In the genomic region with DNA sequence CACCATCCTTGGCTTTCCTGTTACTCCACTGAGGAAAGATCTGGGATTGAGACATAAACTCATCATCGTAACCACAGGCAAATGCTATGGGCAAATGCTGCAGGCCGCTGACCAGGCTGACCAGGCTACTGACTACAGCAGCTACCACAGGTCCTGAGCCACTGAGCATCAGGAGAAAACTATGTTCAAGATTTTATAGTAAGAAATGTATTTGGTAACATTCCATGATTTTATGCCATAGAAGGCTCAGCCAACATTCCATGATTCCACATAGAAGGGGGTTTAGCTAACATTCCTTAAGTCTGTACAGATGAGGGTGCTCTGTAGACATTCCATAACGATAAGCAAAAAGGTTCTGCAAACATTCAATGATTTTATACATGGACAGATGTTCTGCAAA, we compare ENCODE assay signal across 21 cellular contexts. TPM values are rescaled to one million over a fixed set of nuclear protein-coding genes. Genes with fewer than 3 reads are reported as not detected.
A peak's percentile ranks its signal among the peaks of the same experiment; 100 is the strongest.
DNase-seq lines count a peak whose midpoint lies in the region; ATAC-seq, FAIRE-seq and TF ChIP-seq lines count a peak whose summit lies in the region.
"Had no signal": no experiment of that assay in that cellular context is flagged by ENCODE, and none has a peak within 500 bp of the region (broad histone marks: within the 10 kb centered on the region; RNA-seq: fewer than 3 reads in every experiment).

No MANE protein-coding gene starts in this region.

- CTCF ChIA-PET in Calu3 (lab: Charles Lee): interaction anchor here (0.5 kb wide), 1 partner anchor 147 kb away, joined by 4 read pairs; no protein-coding TSS in a partner anchor

- H3K9me3 ChIP-seq in neutrophil: no peaks in the 10 kb centered on the region
- H3K9me3 ChIP-seq: uterus had no signal

- H3K4me3 ChIP-seq in AG09309 (ENCODE audit: control insufficient read depth, low read depth, low read length): no peak overlapping the region
- H3K4me3 ChIP-seq in neutrophil (ENCODE audit: low read depth in 1 of 2, low read length in 1 of 2): no peak overlapping the region
- H3K4me3 ChIP-seq: uterus had no signal

- TF ChIP-seq CTCF in AG09309 (IDR thresholded peaks at IDR 0.05; ENCODE audit: control insufficient read depth, insufficient read depth, low read depth, low read length, missing control alignments): no peak
- TF ChIP-seq CTCF in chondrocyte (IDR thresholded peaks at IDR 0.05): no peak
- no peak for TF ChIP-seq CTCF in neutrophil (IDR thresholded peaks at IDR 0.05)
- no peak for TF ChIP-seq CTCF in Calu3 (IDR thresholded peaks at IDR 0.05; ENCODE audit: unreplicated experiment)

- intact Hi-C loops in Calu3 (cut with micrococcal nuclease; ENCODE audit: unreplicated experiment): no loop called here

- DNase-seq in AG09309 (ENCODE audit: low read depth) (peak; percentile 96), HTR-8/SVneo (ENCODE audit: insufficient read length, low spot score) (no peak), chondrocyte (ENCODE audit: low spot score) (no peak), Calu3 (no peak), RKO (ENCODE audit: low spot score) (no peak)
- no peak for DNase-seq in activated CD4-positive, CD25-positive, alpha-beta regulatory T cell treated with anti-CD3 and anti-CD28 coated beads, Interleukin-2, amount 50 U/mL, for 72 hours
- DNase-seq: activated CD8-positive, alpha-beta T cell treated with anti-CD3 and anti-CD28 coated beads, Interleukin-2, amount 10 ng/mL, durations not matched to agents 7 days and 5 days; activated naive CD4-positive, alpha-beta T cell treated with anti-CD3 and anti-CD28 coated beads for 36 hours; activated T-cell treated with anti-CD3 and anti-CD28 coated beads, Interleukin-2, amount 50 U/mL, for 1 hour; anterior cingulate cortex; CD8-positive, alpha-beta memory T cell; DMS79 treated with DMSO at 0.1 percent for 48 hours; hypothalamus; islet precursor cell; NCI-H1436; NCI-H526 treated with DMSO at 0.1 percent for 48 hours; Right ventricle myocardium superior; uterus had no signal

- peak overlapping the region; percentile 77 for H3K27ac ChIP-seq in neutrophil
- H3K27ac ChIP-seq: uterus had no signal

- H3K27ac Mint-ChIP-seq in chondrocyte (ENCODE audit: unreplicated experiment) (peak overlapping the region; percentile 67), Calu3 (ENCODE audit: unreplicated experiment) (no peak overlapping the region)
- H3K27ac Mint-ChIP-seq: activated CD8-positive, alpha-beta T cell treated with anti-CD3 and anti-CD28 coated beads, Interleukin-2, amount 10 ng/mL, durations not matched to agents 7 days and 5 days; activated naive CD4-positive, alpha-beta T cell treated with anti-CD3 and anti-CD28 coated beads for 36 hours; CD8-positive, alpha-beta memory T cell had no signal

- peaks cover 91% of the 10 kb centered on the region in 2 experiments for H3K4me1 ChIP-seq in neutrophil (ENCODE audit: control insufficient read depth in 1 of 2, insufficient read depth in 1 of 2, low read depth in 1 of 2, low read length in 1 of 2)
- H3K4me1 ChIP-seq: uterus had no signal

- no peaks in the 10 kb centered on the region for H3K36me3 ChIP-seq in neutrophil
- H3K36me3 ChIP-seq: uterus had no signal

- no peaks in the 10 kb centered on the region for H3K27me3 Mint-ChIP-seq in chondrocyte (ENCODE audit: low read depth)
- no peaks in the 10 kb centered on the region for H3K27me3 Mint-ChIP-seq in Calu3 (ENCODE audit: unreplicated experiment)

- no peak for ATAC-seq in HG02852 (IDR thresholded peaks at IDR 0.05; ENCODE audit: unreplicated experiment)
- ATAC-seq: activated CD4-positive, CD25-positive, alpha-beta regulatory T cell treated with anti-CD3 and anti-CD28 coated beads, Interleukin-2, amount 50 U/mL, for 24 hours; activated CD8-positive, alpha-beta T cell treated with anti-CD3 and anti-CD28 coated beads, Interleukin-2, amount 10 ng/mL, durations not matched to agents 7 days and 5 days had no signal

- no TSS peak for BruUV-seq in Calu3 (replicated peaks; lab: Mats Ljungman, UMichigan)

- no peaks in the 10 kb centered on the region for H3K36me3 Mint-ChIP-seq in chondrocyte (ENCODE audit: low read depth)
- no peaks in the 10 kb centered on the region for H3K36me3 Mint-ChIP-seq in Calu3 (ENCODE audit: insufficient read depth, unreplicated experiment)
- H3K36me3 Mint-ChIP-seq: CD8-positive, alpha-beta memory T cell had no signal

- H3K9me3 Mint-ChIP-seq in chondrocyte (ENCODE audit: low read depth) (peaks cover 4% of the 10 kb centered on the region), Calu3 (ENCODE audit: low read depth, unreplicated experiment) (peaks cover 3% of the 10 kb centered on the region)
- H3K9me3 Mint-ChIP-seq: activated naive CD4-positive, alpha-beta T cell treated with anti-CD3 and anti-CD28 coated beads for 36 hours; CD8-positive, alpha-beta memory T cell had no signal

- H3K4me1 Mint-ChIP-seq in chondrocyte (ENCODE audit: low read depth) (peaks cover 8% of the 10 kb centered on the region), Calu3 (ENCODE audit: low read depth, unreplicated experiment) (peaks cover 16% of the 10 kb centered on the region)

- H3K4me3 Mint-ChIP-seq in chondrocyte (ENCODE audit: unreplicated experiment) (no peak overlapping the region), Calu3 (ENCODE audit: low read depth, unreplicated experiment) (no peak overlapping the region)
- H3K4me3 Mint-ChIP-seq: activated CD8-positive, alpha-beta T cell treated with anti-CD3 and anti-CD28 coated beads, Interleukin-2, amount 10 ng/mL, durations not matched to agents 7 days and 5 days; activated naive CD4-positive, alpha-beta T cell treated with anti-CD3 and anti-CD28 coated beads for 36 hours; CD8-positive, alpha-beta memory T cell had no signal

- no peaks in the 10 kb centered on the region for H3K27me3 ChIP-seq in neutrophil
- H3K27me3 ChIP-seq: uterus had no signal

- peak; percentile 88 for FAIRE-seq in HTR-8/SVneo (lab: Jason Lieb, UNC)

RNA-seq across cellular contexts. Expression of gene B4GALT5, which starts 16.1 kb away (rescaled TPM):
- total RNA-seq in chondrocyte (54.2 to 56.1 TPM (median 55.0 TPM) in 3 replicates), Calu3 (2022) (117 and 131 TPM in 2 replicates)
